ENCODE assay signal across 31 cellular contexts in the genomic region with DNA sequence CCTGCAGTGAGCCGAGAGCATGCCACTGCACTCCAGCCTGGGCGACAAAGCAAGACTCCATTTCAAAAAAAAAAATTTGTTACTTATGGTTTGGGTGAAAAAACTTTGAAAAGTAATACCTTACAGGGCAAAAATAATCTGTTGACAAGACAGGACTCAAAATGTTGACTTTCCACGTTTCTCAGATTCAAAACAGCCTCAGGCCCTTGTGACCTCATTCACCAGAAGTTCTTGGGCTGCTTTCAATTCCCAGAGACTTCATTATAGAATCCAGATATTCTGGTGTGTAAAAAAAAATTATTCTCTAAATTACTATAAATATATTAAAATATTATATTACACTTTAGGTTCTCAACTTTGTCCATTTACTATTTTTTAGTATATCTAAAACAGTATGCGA.
"Had no signal": no experiment of that assay in that cellular context is flagged by ENCODE, and none has a peak within 500 bp of the region (broad histone marks: within the 10 kb centered on the region; RNA-seq: fewer than 3 reads in every experiment).

No MANE protein-coding gene starts in this region.

- DNase-seq: activated B cell treated with CpG ODN at 0.5 μM for 24 hours; activated CD4-positive, alpha-beta memory T cell treated with anti-CD3 and anti-CD28 coated beads for 36 hours; activated CD4-positive, alpha-beta T cell treated with anti-CD3 and anti-CD28 coated beads for 4 hours; activated CD4-positive, alpha-beta T cell treated with anti-CD3 and anti-CD28 coated beads, Interleukin-2, amount 10 ng/mL, durations not matched to agents 24 days and 14 days; activated CD4-positive, alpha-beta T cell treated with anti-CD3 and anti-CD28 coated beads, Interleukin-2, amount 50 U/mL, for 1 hour; activated CD4-positive, alpha-beta T cell treated with anti-CD3 and anti-CD28 coated beads, Interleukin-2, amount 50 U/mL, for 4 hours; activated CD4-positive, CD25-positive, alpha-beta regulatory T cell treated with anti-CD3 and anti-CD28 coated beads, Interleukin-2, amount 50 U/mL, for 72 hours; activated CD8-positive, alpha-beta memory T cell treated with anti-CD3 and anti-CD28 coated beads, Interleukin-2, amount 50 U/mL, for 4 hours; activated CD8-positive, alpha-beta T cell treated with anti-CD3 and anti-CD28 coated beads for 36 hours; activated effector memory CD4-positive, alpha-beta T cell treated with anti-CD3 and anti-CD28 coated beads, Interleukin-2, amount 50 U/mL, for 16 hours; activated gamma-delta T cell treated with Interleukin-2 at 50 U/mL for 16 hours; activated naive CD4-positive, alpha-beta T cell; activated naive CD4-positive, alpha-beta T cell treated with anti-CD3 and anti-CD28 coated beads for 36 hours; activated naive CD4-positive, alpha-beta T cell treated with anti-CD3 and anti-CD28 coated beads, Interleukin-2, amount 50 U/mL, for 16 hours; activated naive CD8-positive, alpha-beta T cell treated with anti-CD3 and anti-CD28 coated beads, Interleukin-2, amount 10 ng/mL, durations not matched to agents 7 days and 5 days; activated T-cell treated with anti-CD3 and anti-CD28 coated beads for 4 hours; activated T-cell treated with anti-CD3 and anti-CD28 coated beads, Interleukin-2, amount 50 U/mL, for 1 hour; activated T-cell treated with anti-CD3 and anti-CD28 coated beads, Interleukin-2, amount 50 U/mL, for 4 hours; activated T-cell treated with anti-CD3 and anti-CD28 coated beads, Interleukin-2, amount 50 U/mL, for 72 hours; amygdala; anterior cingulate cortex; caudate nucleus; cerebellar nuclear complex; T-helper 1 cell; T-helper 2 cell; T-helper 9 cell had no signal

- ATAC-seq: activated CD8-positive, alpha-beta T cell treated with anti-CD3 and anti-CD28 coated beads for 36 hours; activated naive CD4-positive, alpha-beta T cell treated with anti-CD3 and anti-CD28 coated beads, Interleukin-2, amount 50 U/mL, for 72 hours; activated T-cell treated with anti-CD3 and anti-CD28 coated beads, Interleukin-2, amount 50 U/mL, for 4 hours; activated T-cell treated with anti-CD3 and anti-CD28 coated beads, Interleukin-2, amount 50 U/mL, for 72 hours; activated T-helper 17 cell treated with anti-CD3 and anti-CD28 coated beads, Interleukin-2, amount 50 U/mL, for 72 hours had no signal

- H3K27me3 ChIP-seq: ascending aorta, cardiac muscle cell had no signal

- H3K27ac ChIP-seq: ascending aorta, cardiac muscle cell, VCaP had no signal

- H3K4me1 ChIP-seq: ascending aorta had no signal

- H3K9me3 ChIP-seq: ascending aorta had no signal

- H3K36me3 ChIP-seq: ascending aorta, cardiac muscle cell had no signal

- H3K4me3 ChIP-seq: ascending aorta, cardiac muscle cell had no signal
